8 cellular contexts compared by ENCODE assay signal in the genomic region with DNA sequence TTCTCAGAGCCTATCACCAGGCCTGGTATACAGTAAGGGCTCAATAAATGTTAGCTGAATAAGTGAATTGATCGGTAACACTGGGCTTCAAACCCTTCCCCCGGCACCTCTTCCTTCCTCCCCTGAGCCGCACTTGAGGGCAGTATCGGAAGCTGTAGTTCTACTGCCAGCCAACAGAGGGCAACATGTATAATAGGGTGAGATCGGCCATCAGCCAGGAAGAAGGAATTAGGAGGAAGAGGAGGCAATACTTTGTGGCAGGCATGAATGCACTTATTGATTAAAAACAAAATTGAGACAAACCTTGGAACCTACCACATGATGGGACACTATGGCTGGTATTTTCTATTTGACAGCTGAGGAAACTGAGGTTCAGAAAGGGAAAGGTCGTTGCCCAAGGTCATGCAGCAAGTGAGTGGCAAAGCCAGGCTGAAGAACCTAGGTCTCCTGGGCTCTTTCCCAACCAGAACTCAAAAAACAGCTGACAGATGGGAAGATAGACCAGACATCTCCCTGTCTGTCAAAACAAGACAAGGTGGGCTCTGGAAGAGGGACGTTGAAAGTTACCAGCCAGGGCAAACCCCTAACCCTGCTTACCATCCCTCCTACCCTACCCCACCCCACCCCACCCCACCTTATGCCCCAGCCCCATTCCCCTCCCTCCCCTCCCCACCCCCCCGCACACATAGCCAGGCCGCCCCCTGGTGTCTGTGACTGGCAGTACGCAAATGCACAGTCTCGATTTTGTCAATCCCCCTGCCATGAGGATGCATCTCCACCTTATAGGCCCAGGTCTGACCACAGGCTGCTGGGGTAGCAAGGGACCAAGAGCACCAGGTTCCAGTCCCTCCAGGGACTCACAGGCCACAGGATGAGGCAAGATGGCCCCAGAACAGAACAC.
DNase-seq lines count a peak whose midpoint lies in the region; ATAC-seq and TF ChIP-seq lines count a peak whose summit lies in the region.

No MANE protein-coding gene starts in this region.

- ATAC-seq in activated T-helper 17 cell treated with anti-CD3 and anti-CD28 coated beads, Interleukin-2, amount 50 U/mL, for 72 hours (replicated peaks), result peak; percentile 73
- no peak for ATAC-seq in GM21447 (IDR thresholded peaks at IDR 0.05; ENCODE audit: unreplicated experiment)
- ATAC-seq in HG03442 (IDR thresholded peaks at IDR 0.05; ENCODE audit: unreplicated experiment), result no peak

- CTCF ChIA-PET in AG04449 (lab: Yijun Ruan, JAX), result interaction anchor here (0.5 to 9.1 kb wide), 57 partner anchors 11 to 349 kb away, joined by 3 to 164 read pairs (median 4); a partner anchor contains a TSS

- H3K4me3 Mint-ChIP-seq in activated T-helper 17 cell treated with anti-CD3 and anti-CD28 coated beads, Interleukin-2, amount 50 U/mL, for 72 hours, result peak overlapping the region; percentile 49

- no peak overlapping the region for H3K4me3 ChIP-seq in AG04449 (ENCODE audit: low read depth, low read length)

- no peaks in the 10 kb centered on the region for H3K9me3 Mint-ChIP-seq in activated T-helper 17 cell treated with anti-CD3 and anti-CD28 coated beads, Interleukin-2, amount 50 U/mL, for 72 hours

- H3K36me3 Mint-ChIP-seq in activated T-helper 17 cell treated with anti-CD3 and anti-CD28 coated beads, Interleukin-2, amount 50 U/mL, for 72 hours (ENCODE audit: low read depth), result no peaks in the 10 kb centered on the region

- POLR2A ChIA-PET in AG04449 (lab: Yijun Ruan, JAX), result no interaction called here

- H3K4me1 Mint-ChIP-seq in activated T-helper 17 cell treated with anti-CD3 and anti-CD28 coated beads, Interleukin-2, amount 50 U/mL, for 72 hours, result peaks cover 16% of the 10 kb centered on the region

- H3K27me3 Mint-ChIP-seq in activated T-helper 17 cell treated with anti-CD3 and anti-CD28 coated beads, Interleukin-2, amount 50 U/mL, for 72 hours, result no peaks in the 10 kb centered on the region

- TF ChIP-seq CTCF in AG04449 (IDR thresholded peaks at IDR 0.05; ENCODE audit: insufficient read depth, low read length, missing control alignments), result peak; percentile 64

- no peak for DNase-seq in AG04449 (ENCODE audit: low read depth, low spot score)
- DNase-seq in GM19240 (ENCODE audit: insufficient read length, low spot score), result peak; percentile 79
- DNase-seq in RPMI7951 (ENCODE audit: low read depth), result peak; percentile 28
- peak; percentile 24 for DNase-seq in glomerular visceral epithelial cell (ENCODE audit: extremely low spot score)
- peak; percentile 50 for DNase-seq in stimulated activated CD4-positive, alpha-beta T cell treated with anti-CD3 and anti-CD28 coated beads, Interleukin-2, amount 100 ng/mL, for 4 hours (ENCODE audit: low read depth)

- H3K27ac Mint-ChIP-seq in activated T-helper 17 cell treated with anti-CD3 and anti-CD28 coated beads, Interleukin-2, amount 50 U/mL, for 72 hours, result peak overlapping the region; percentile 7
